In genomic region chr3:42247576-42248027, GRCh38 we compare ENCODE assay signal across 8 cellular contexts. TPM values are rescaled to one million over a fixed set of nuclear protein-coding genes. Genes with fewer than 3 reads are reported as not detected.
DNase-seq lines count a peak whose midpoint lies in the region; ATAC-seq and TF ChIP-seq lines count a peak whose summit lies in the region.

No MANE protein-coding gene starts in this region.

- no peak overlapping the region for H3K4me3 ChIP-seq in AG04449 (ENCODE audit: low read depth, low read length)

- no peak for DNase-seq in AG04449 (ENCODE audit: low read depth, low spot score)
- peak; percentile 68 for DNase-seq in HuH-7 (ENCODE audit: low spot score)
- DNase-seq in SHP77 treated with DMSO at 0.1 percent for 48 hours (lab: John Stamatoyannopoulos, UW) = peak; percentile 18
- peak; percentile 33 for DNase-seq in activated gamma-delta T cell treated with anti-CD3 and anti-CD28 coated beads, Interleukin-2, amount 50 U/mL, for 16 hours (ENCODE audit: low read depth)
- peak; percentile 39 for DNase-seq in glomerular endothelial cell (ENCODE audit: extremely low read depth, low read depth, low spot score)
- peak; percentile 26 for DNase-seq in pulmonary artery endothelial cell (ENCODE audit: low read depth, low spot score)

- peak; percentile 66 for TF ChIP-seq CTCF in AG04449 (IDR thresholded peaks at IDR 0.05; ENCODE audit: insufficient read depth, low read length, missing control alignments)

- peak; percentile 74 for ATAC-seq in GM18517 (IDR thresholded peaks at IDR 0.05; ENCODE audit: unreplicated experiment)
- no peak for ATAC-seq in HG02970 (IDR thresholded peaks at IDR 0.05; ENCODE audit: low FRiP score, unreplicated experiment)

- CTCF ChIA-PET in AG04449 (lab: Yijun Ruan, JAX) = interaction anchor here (0.6 to 7.3 kb wide), 25 partner anchors 13 to 498 kb away, joined by 3 to 154 read pairs (median 4); no protein-coding TSS in a partner anchor

- POLR2A ChIA-PET in AG04449 (lab: Yijun Ruan, JAX) = no interaction called here

RNA-seq across cellular contexts. Expression of gene CCK, which starts 18.4 kb away (rescaled TPM):
- total RNA-seq in glomerular endothelial cell = not detected in 2 replicates
- not detected in 2 replicates for total RNA-seq in pulmonary artery endothelial cell
